ENCODE assay signal across 19 cellular contexts in the genomic region with DNA sequence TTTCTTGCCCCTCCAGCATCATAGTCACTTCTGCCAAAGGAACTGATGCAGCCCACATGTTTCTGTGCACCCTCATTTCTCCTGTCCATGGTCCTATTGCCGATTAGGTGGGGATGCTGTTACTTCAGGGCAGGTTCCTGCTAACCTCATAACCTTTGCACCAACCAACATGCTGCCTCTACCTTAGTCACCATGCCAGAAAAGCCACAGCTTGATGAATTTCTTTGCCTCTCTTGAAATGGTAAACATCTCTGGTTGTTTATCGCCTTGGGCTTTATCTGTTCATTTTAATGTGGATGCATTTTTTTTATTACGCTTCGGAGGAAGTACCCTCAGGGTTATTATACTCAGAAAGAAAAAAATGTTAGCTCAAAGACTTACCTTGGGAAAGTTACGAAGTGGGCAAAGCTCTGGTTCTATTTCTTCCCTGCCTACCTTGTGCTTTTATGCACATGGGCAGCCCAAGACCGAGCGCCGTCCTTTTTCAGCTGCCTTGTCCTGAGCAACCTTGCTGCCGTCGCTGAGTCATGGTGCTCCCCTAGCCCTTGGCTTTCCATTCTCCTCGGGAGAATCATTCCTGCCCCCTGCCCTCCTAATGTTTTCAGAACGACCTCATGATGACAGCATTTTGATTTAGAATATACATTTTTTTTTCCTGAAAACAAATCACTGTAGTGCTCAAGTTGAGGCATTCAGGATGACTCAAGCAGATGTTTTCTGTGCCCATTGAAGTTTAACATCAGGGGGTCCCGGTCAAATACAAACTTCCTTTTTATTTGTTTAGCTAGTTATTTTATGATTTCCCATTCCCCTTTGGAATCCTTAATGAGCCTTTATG.
A peak's percentile ranks its signal among the peaks of the same experiment; 100 is the strongest.
DNase-seq lines count a peak whose midpoint lies in the region; ATAC-seq, FAIRE-seq and TF ChIP-seq lines count a peak whose summit lies in the region.
"Had no signal": no experiment of that assay in that cellular context is flagged by ENCODE, and none has a peak within 500 bp of the region (broad histone marks: within the 10 kb centered on the region; RNA-seq: fewer than 3 reads in every experiment).

No MANE protein-coding gene starts in this region.

- peak overlapping the region; percentile 62 for H3K4me2 ChIP-seq in keratinocyte (ENCODE audit: control insufficient read depth, extremely low read depth, insufficient read depth, low read depth, low read length)

- no peak for TF ChIP-seq CTCF in astrocyte of the cerebellum (IDR thresholded peaks at IDR 0.05; ENCODE audit: low read depth, low read length, missing control alignments)
- no peak for TF ChIP-seq CTCF in keratinocyte (optimal IDR thresholded peaks at IDR 0.05 in 1 of 3, IDR thresholded peaks at IDR 0.05 in 1 of 3, conservative IDR thresholded peaks at IDR 0.05 in 1 of 3; ENCODE audit: extremely low read depth in 1 of 3, insufficient read depth in 2 of 3, low read length in 3 of 3)
- TF ChIP-seq CTCF in natural killer cell (IDR thresholded peaks at IDR 0.05): no peak
- no peak for TF ChIP-seq CTCF in dorsolateral prefrontal cortex (IDR thresholded peaks at IDR 0.05 in 54 of 56, conservative IDR thresholded peaks at IDR 0.05 in 2 of 56; ENCODE audit: low read depth in 1 of 56, partially characterized antibody in 56 of 56)

- FAIRE-seq in keratinocyte (lab: Jason Lieb, UNC): peak; percentile 75
- FAIRE-seq: GM12892 had no signal

- no peaks in the 10 kb centered on the region for H3K79me2 ChIP-seq in keratinocyte (ENCODE audit: control insufficient read depth, insufficient read depth, low read length)

- in situ Hi-C loops in astrocyte of the cerebellum (cut with HindIII; ENCODE audit: low sequenced_read_pairs): no loop called here

- ATAC-seq in natural killer cell: no peak
- ATAC-seq: body of pancreas, gastroesophageal sphincter had no signal

- H3K4me1 ChIP-seq in keratinocyte (ENCODE audit: control insufficient read depth, extremely low read depth, insufficient read depth, low read length): peaks cover 21% of the 10 kb centered on the region
- H3K4me1 ChIP-seq: body of pancreas, gastroesophageal sphincter had no signal

- peaks cover 10% of the 10 kb centered on the region for H3K4me1 Mint-ChIP-seq in T-helper 1 cell treated with Interleukin-12 subunit alpha and Interleukin-12 subunit beta and Interleukin-4 antibody, amounts not matched to agents 30 μg/mL and 1 μg/mL, for 36 hours (ENCODE audit: low read depth)
- no peaks in the 10 kb centered on the region for H3K4me1 Mint-ChIP-seq in natural killer cell

- no peak overlapping the region for H2AFZ ChIP-seq in keratinocyte (ENCODE audit: control insufficient read depth, low read length)

- no peaks in the 10 kb centered on the region for H4K20me1 ChIP-seq in keratinocyte (ENCODE audit: control insufficient read depth, extremely low read depth, insufficient read depth, low read length)

- no peaks in the 10 kb centered on the region for H3K9me1 ChIP-seq in keratinocyte (ENCODE audit: control insufficient read depth, extremely low read depth, insufficient read depth, low read length)

- no peak overlapping the region for H3K4me3 Mint-ChIP-seq in T-helper 1 cell treated with Interleukin-12 subunit alpha and Interleukin-12 subunit beta and Interleukin-4 antibody, amounts not matched to agents 30 μg/mL and 1 μg/mL, for 36 hours
- H3K4me3 Mint-ChIP-seq in natural killer cell: no peak overlapping the region
- H3K4me3 Mint-ChIP-seq: activated CD4-positive, alpha-beta memory T cell treated with anti-CD3 and anti-CD28 coated beads for 36 hours; activated naive CD4-positive, alpha-beta T cell treated with anti-CD3 and anti-CD28 coated beads for 36 hours had no signal

- no peak overlapping the region for H3K4me3 ChIP-seq in astrocyte of the cerebellum (ENCODE audit: low read depth, low read length)
- H3K4me3 ChIP-seq in keratinocyte (ENCODE audit: control insufficient read depth in 2 of 3, extremely low read depth in 1 of 3, insufficient read depth in 2 of 3, low read depth in 1 of 3, low read length in 3 of 3): peak overlapping the region in 1 of 3 experiments; percentile 9
- H3K4me3 ChIP-seq in dorsolateral prefrontal cortex: no peak overlapping the region
- H3K4me3 ChIP-seq: body of pancreas, gastroesophageal sphincter had no signal

- peaks cover 11% of the 10 kb centered on the region for H3K36me3 Mint-ChIP-seq in T-helper 1 cell treated with Interleukin-12 subunit alpha and Interleukin-12 subunit beta and Interleukin-4 antibody, amounts not matched to agents 30 μg/mL and 1 μg/mL, for 36 hours (ENCODE audit: low read depth)
- H3K36me3 Mint-ChIP-seq in natural killer cell: no peaks in the 10 kb centered on the region
- H3K36me3 Mint-ChIP-seq: activated CD4-positive, alpha-beta memory T cell treated with anti-CD3 and anti-CD28 coated beads for 36 hours had no signal

- peaks cover 14% of the 10 kb centered on the region for H3K9me3 Mint-ChIP-seq in T-helper 1 cell treated with Interleukin-12 subunit alpha and Interleukin-12 subunit beta and Interleukin-4 antibody, amounts not matched to agents 30 μg/mL and 1 μg/mL, for 36 hours
- no peaks in the 10 kb centered on the region for H3K9me3 Mint-ChIP-seq in natural killer cell
- H3K9me3 Mint-ChIP-seq: activated CD4-positive, alpha-beta memory T cell treated with anti-CD3 and anti-CD28 coated beads for 36 hours; activated naive CD4-positive, alpha-beta T cell treated with anti-CD3 and anti-CD28 coated beads for 36 hours had no signal

- dilution Hi-C loops in keratinocyte (cut with MboI; ENCODE audit: extremely low pct_ligation_motif_present, low sequenced_read_pairs): no loop called here

- H3K27ac Mint-ChIP-seq in T-helper 1 cell treated with Interleukin-12 subunit alpha and Interleukin-12 subunit beta and Interleukin-4 antibody, amounts not matched to agents 30 μg/mL and 1 μg/mL, for 36 hours: peak overlapping the region; percentile 29
- no peak overlapping the region for H3K27ac Mint-ChIP-seq in natural killer cell
- H3K27ac Mint-ChIP-seq: activated CD4-positive, alpha-beta memory T cell treated with anti-CD3 and anti-CD28 coated beads for 36 hours; activated naive CD4-positive, alpha-beta T cell treated with anti-CD3 and anti-CD28 coated beads for 36 hours had no signal

- no peaks in the 10 kb centered on the region for H3K36me3 ChIP-seq in keratinocyte (ENCODE audit: control insufficient read depth in 2 of 2, extremely low read depth in 1 of 2, insufficient read depth in 2 of 2, low read length in 2 of 2)
- H3K36me3 ChIP-seq: gastroesophageal sphincter had no signal

- H3K27me3 ChIP-seq in keratinocyte (ENCODE audit: control insufficient read depth, extremely low read depth, insufficient read depth, low read length): no peaks in the 10 kb centered on the region
- no peaks in the 10 kb centered on the region for H3K27me3 ChIP-seq in dorsolateral prefrontal cortex
- H3K27me3 ChIP-seq: body of pancreas, gastroesophageal sphincter had no signal

- peak overlapping the region; percentile 14 for H3K9ac ChIP-seq in keratinocyte (ENCODE audit: control insufficient read depth, extremely low read depth, insufficient read depth, low read length)

- intact Hi-C loops in natural killer cell (cut with micrococcal nuclease) (no loop called here), dorsolateral prefrontal cortex (cut with DNase I) (no loop called here)

- DNase-seq in T-helper 1 cell (no peak), astrocyte of the cerebellum (ENCODE audit: low read depth) (peak; percentile 43), keratinocyte (ENCODE audit: low read depth, low spot score) (peak; percentile 46), natural killer cell (no peak), dorsolateral prefrontal cortex (no peak), NCI-H1105 (lab: John Stamatoyannopoulos, UW) (no peak), NCI-H1048 (lab: John Stamatoyannopoulos, UW) (no peak)
- DNase-seq: 8988T; activated CD4-positive, alpha-beta memory T cell treated with anti-CD3 and anti-CD28 coated beads for 36 hours; activated naive CD4-positive, alpha-beta T cell treated with anti-CD3 and anti-CD28 coated beads for 36 hours; activated T-cell treated with anti-CD3 and anti-CD28 coated beads, Interleukin-2, amount 50 U/mL, for 1 hour; body of pancreas; NCI-H1694; NCI-H2227 treated with DMSO at 0.1 percent for 48 hours; stimulated activated CD8-positive, alpha-beta memory T cell treated with anti-CD3 and anti-CD28 coated beads, Interleukin-4, amount 100 ng/mL, for 48 hours had no signal

- H3K27ac ChIP-seq in keratinocyte (ENCODE audit: control insufficient read depth, insufficient read depth, low read length): peak overlapping the region; percentile 61
- H3K27ac ChIP-seq in dorsolateral prefrontal cortex: no peak overlapping the region
- H3K27ac ChIP-seq: body of pancreas, epithelial cell of prostate, gastroesophageal sphincter had no signal

- H3K27me3 Mint-ChIP-seq in T-helper 1 cell treated with Interleukin-12 subunit alpha and Interleukin-12 subunit beta and Interleukin-4 antibody, amounts not matched to agents 30 μg/mL and 1 μg/mL, for 36 hours (ENCODE audit: low read depth): no peaks in the 10 kb centered on the region
- peaks cover 3 to 19% of the 10 kb centered on the region in 2 donors for H3K27me3 Mint-ChIP-seq in natural killer cell (ENCODE audit: low read depth in 2 of 2)
- H3K27me3 Mint-ChIP-seq: activated CD4-positive, alpha-beta memory T cell treated with anti-CD3 and anti-CD28 coated beads for 36 hours had no signal

- H3K9me3 ChIP-seq in keratinocyte (ENCODE audit: control insufficient read depth, low read depth, low read length): no peaks in the 10 kb centered on the region
- H3K9me3 ChIP-seq: body of pancreas, gastroesophageal sphincter had no signal

Comparison
In these comparisons a context has a peak if more than half of its experiments do, and no peak if none do; other contexts are left out.
1. DNase-seq: peak in astrocyte of the cerebellum (single experiment) and keratinocyte (single experiment); none in T-helper 1 cell (0 of 5), natural killer cell (single experiment), dorsolateral prefrontal cortex (0 of 10), NCI-H1105 (single experiment) and NCI-H1048 (single experiment).